Comparison of ENCODE assay signal across 38 cellular contexts in the genomic region with DNA sequence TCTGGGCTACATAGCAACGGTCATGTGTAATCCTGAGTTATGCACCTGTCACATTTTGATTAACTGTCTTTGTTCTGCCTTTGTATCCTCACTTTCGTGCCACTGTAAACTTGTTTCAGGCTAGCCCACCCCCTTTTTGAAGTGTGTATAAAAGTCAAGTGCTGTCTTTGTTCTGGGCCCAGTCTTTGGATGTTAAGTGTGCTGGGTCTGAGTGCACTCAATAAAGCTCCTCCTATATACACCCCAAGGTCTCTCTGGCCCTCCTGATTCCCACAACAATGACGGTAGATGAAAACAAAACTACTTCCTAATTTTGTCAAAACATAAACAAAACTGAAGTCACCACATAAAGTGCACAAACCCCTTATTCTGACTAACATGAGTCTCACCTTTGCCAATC.
"Had no signal": no experiment of that assay in that cellular context is flagged by ENCODE, and none has a peak within 500 bp of the region (broad histone marks: within the 10 kb centered on the region; RNA-seq: fewer than 3 reads in every experiment).

No MANE protein-coding gene starts in this region.

- H3K36me3 Mint-ChIP-seq: activated CD4-positive, alpha-beta memory T cell treated with anti-CD3 and anti-CD28 coated beads for 36 hours; activated naive CD4-positive, alpha-beta T cell treated with anti-CD3 and anti-CD28 coated beads, Interleukin-2, amount 50 U/mL, for 72 hours; activated naive CD8-positive, alpha-beta T cell treated with anti-CD3 and anti-CD28 coated beads for 36 hours had no signal

- H3K27me3 ChIP-seq: adrenal gland, body of pancreas, brain microvascular endothelial cell, breast epithelium had no signal

- H3K4me3 Mint-ChIP-seq: activated B cell treated with CpG ODN at 0.5 μM for 24 hours; activated CD4-positive, alpha-beta memory T cell treated with anti-CD3 and anti-CD28 coated beads for 36 hours; activated CD4-positive, alpha-beta T cell treated with anti-CD3 and anti-CD28 coated beads, Interleukin-2, amount 10 ng/mL, durations not matched to agents 24 days and 14 days; activated CD8-positive, alpha-beta T cell treated with anti-CD3 and anti-CD28 coated beads for 36 hours; activated naive CD4-positive, alpha-beta T cell treated with anti-CD3 and anti-CD28 coated beads for 36 hours; activated naive CD8-positive, alpha-beta T cell treated with anti-CD3 and anti-CD28 coated beads for 36 hours; activated T-cell treated with anti-CD3 and anti-CD28 coated beads, Interleukin-2, amount 50 U/mL, for 4 hours; activated T-cell treated with anti-CD3 and anti-CD28 coated beads, Interleukin-2, amount 50 U/mL, for 72 hours; activated T-helper 1 cell treated with anti-CD3 and anti-CD28 coated beads, Interleukin-12 subunit alpha, Interleukin-12 subunit beta, Interleukin-2, Interleukin-4 antibody, amounts not matched to agents 30 ng/mL and 10 ng/mL and 1 ng/mL, durations not matched to agents 14 hours and 24 hours and 36 hours; activated T-helper 17 cell treated with anti-CD3 and anti-CD28 coated beads, Interleukin-2, amount 50 U/mL, for 72 hours; central memory CD8-positive, alpha-beta T cell; T-helper 1 cell treated with Interleukin-12 subunit alpha and Interleukin-12 subunit beta and Interleukin-4 antibody, amounts not matched to agents 30 μg/mL and 1 μg/mL, for 36 hours; T-helper 2 cell treated with Interferon-gamma antibody and Interleukin-4, amounts not matched to agents 5 μg/mL and 100 μg/mL, for 36 hours had no signal

- DNase-seq: activated B cell treated with CpG ODN at 0.5 μM for 24 hours; activated CD4-positive, alpha-beta memory T cell treated with anti-CD3 and anti-CD28 coated beads for 36 hours; activated CD4-positive, alpha-beta T cell treated with anti-CD3 and anti-CD28 coated beads for 4 hours; activated CD4-positive, alpha-beta T cell treated with anti-CD3 and anti-CD28 coated beads, Interleukin-2, amount 10 ng/mL, durations not matched to agents 24 days and 14 days; activated CD4-positive, alpha-beta T cell treated with anti-CD3 and anti-CD28 coated beads, Interleukin-2, amount 50 U/mL, for 1 hour; activated CD4-positive, alpha-beta T cell treated with anti-CD3 and anti-CD28 coated beads, Interleukin-2, amount 50 U/mL, for 4 hours; activated CD4-positive, CD25-positive, alpha-beta regulatory T cell treated with anti-CD3 and anti-CD28 coated beads, Interleukin-2, amount 50 U/mL, for 72 hours; activated CD8-positive, alpha-beta memory T cell treated with anti-CD3 and anti-CD28 coated beads, Interleukin-2, amount 50 U/mL, for 4 hours; activated CD8-positive, alpha-beta T cell treated with anti-CD3 and anti-CD28 coated beads for 36 hours; activated effector memory CD4-positive, alpha-beta T cell treated with anti-CD3 and anti-CD28 coated beads, Interleukin-2, amount 50 U/mL, for 16 hours; activated gamma-delta T cell treated with Interleukin-2 at 50 U/mL for 16 hours; activated naive CD4-positive, alpha-beta T cell; activated naive CD4-positive, alpha-beta T cell treated with anti-CD3 and anti-CD28 coated beads for 36 hours; activated naive CD4-positive, alpha-beta T cell treated with anti-CD3 and anti-CD28 coated beads, Interleukin-2, amount 50 U/mL, for 16 hours; activated naive CD8-positive, alpha-beta T cell treated with anti-CD3 and anti-CD28 coated beads for 36 hours; activated T-cell treated with anti-CD3 and anti-CD28 coated beads for 4 hours; activated T-cell treated with anti-CD3 and anti-CD28 coated beads, Interleukin-2, amount 50 U/mL, for 1 hour; activated T-cell treated with anti-CD3 and anti-CD28 coated beads, Interleukin-2, amount 50 U/mL, for 4 hours; activated T-cell treated with anti-CD3 and anti-CD28 coated beads, Interleukin-2, amount 50 U/mL, for 72 hours; adrenal gland; amniotic stem cell; aorta; body of pancreas; brain microvascular endothelial cell; caudate nucleus; T-helper 1 cell; T-helper 2 cell; T-helper 9 cell had no signal

- H3K4me1 ChIP-seq: adrenal gland, body of pancreas, breast epithelium had no signal

- H3K36me3 ChIP-seq: adrenal gland, brain microvascular endothelial cell, breast epithelium had no signal

- H3K27ac Mint-ChIP-seq: activated B cell treated with CpG ODN at 0.5 μM for 24 hours; activated CD4-positive, alpha-beta memory T cell treated with anti-CD3 and anti-CD28 coated beads for 36 hours; activated CD4-positive, alpha-beta T cell treated with anti-CD3 and anti-CD28 coated beads, Interleukin-2, amount 10 ng/mL, durations not matched to agents 24 days and 14 days; activated CD8-positive, alpha-beta T cell treated with anti-CD3 and anti-CD28 coated beads for 36 hours; activated naive CD4-positive, alpha-beta T cell treated with anti-CD3 and anti-CD28 coated beads for 36 hours; activated naive CD4-positive, alpha-beta T cell treated with anti-CD3 and anti-CD28 coated beads, Interleukin-2, amount 50 U/mL, for 72 hours; activated naive CD8-positive, alpha-beta T cell treated with anti-CD3 and anti-CD28 coated beads for 36 hours; activated T-cell treated with anti-CD3 and anti-CD28 coated beads, Interleukin-2, amount 50 U/mL, for 72 hours; activated T-helper 1 cell treated with anti-CD3 and anti-CD28 coated beads, Interleukin-12 subunit alpha, Interleukin-12 subunit beta, Interleukin-2, Interleukin-4 antibody, amounts not matched to agents 30 ng/mL and 10 ng/mL and 1 ng/mL, durations not matched to agents 14 hours and 24 hours and 36 hours; activated T-helper 17 cell treated with anti-CD3 and anti-CD28 coated beads, Interleukin-2, amount 50 U/mL, for 72 hours; T-helper 1 cell treated with Interleukin-12 subunit alpha and Interleukin-12 subunit beta and Interleukin-4 antibody, amounts not matched to agents 30 μg/mL and 1 μg/mL, for 36 hours; T-helper 2 cell treated with Interferon-gamma antibody and Interleukin-4, amounts not matched to agents 5 μg/mL and 100 μg/mL, for 36 hours had no signal

- H3K4me3 ChIP-seq: adrenal gland, body of pancreas, breast epithelium had no signal

- FAIRE-seq: astrocyte, TTC549 had no signal

- H3K9me3 Mint-ChIP-seq: activated CD4-positive, alpha-beta T cell treated with anti-CD3 and anti-CD28 coated beads, Interleukin-2, amount 10 ng/mL, durations not matched to agents 24 days and 14 days; activated T-helper 1 cell treated with anti-CD3 and anti-CD28 coated beads, Interleukin-12 subunit alpha, Interleukin-12 subunit beta, Interleukin-2, Interleukin-4 antibody, amounts not matched to agents 30 ng/mL and 10 ng/mL and 1 ng/mL, durations not matched to agents 14 hours and 24 hours and 36 hours had no signal

- H3K4me1 Mint-ChIP-seq: activated B cell treated with CpG ODN at 0.5 μM for 24 hours; activated CD4-positive, alpha-beta T cell treated with anti-CD3 and anti-CD28 coated beads, Interleukin-2, amount 10 ng/mL, durations not matched to agents 24 days and 14 days; activated naive CD8-positive, alpha-beta T cell treated with anti-CD3 and anti-CD28 coated beads for 36 hours; activated T-helper 17 cell treated with anti-CD3 and anti-CD28 coated beads, Interleukin-2, amount 50 U/mL, for 72 hours; central memory CD8-positive, alpha-beta T cell had no signal

- H3K27me3 Mint-ChIP-seq: activated B cell treated with CpG ODN at 0.5 μM for 24 hours; activated CD4-positive, alpha-beta memory T cell treated with anti-CD3 and anti-CD28 coated beads for 36 hours; activated CD4-positive, alpha-beta T cell treated with anti-CD3 and anti-CD28 coated beads, Interleukin-2, amount 10 ng/mL, durations not matched to agents 24 days and 14 days; activated CD8-positive, alpha-beta T cell treated with anti-CD3 and anti-CD28 coated beads for 36 hours; activated naive CD8-positive, alpha-beta T cell treated with anti-CD3 and anti-CD28 coated beads for 36 hours; activated T-helper 17 cell treated with anti-CD3 and anti-CD28 coated beads, Interleukin-2, amount 50 U/mL, for 72 hours; central memory CD8-positive, alpha-beta T cell had no signal

- ATAC-seq: activated CD8-positive, alpha-beta T cell treated with anti-CD3 and anti-CD28 coated beads for 36 hours; activated naive CD4-positive, alpha-beta T cell treated with anti-CD3 and anti-CD28 coated beads, Interleukin-2, amount 50 U/mL, for 72 hours; activated T-cell treated with anti-CD3 and anti-CD28 coated beads, Interleukin-2, amount 50 U/mL, for 4 hours; activated T-cell treated with anti-CD3 and anti-CD28 coated beads, Interleukin-2, amount 50 U/mL, for 72 hours; activated T-helper 17 cell treated with anti-CD3 and anti-CD28 coated beads, Interleukin-2, amount 50 U/mL, for 72 hours; body of pancreas had no signal

- H3K9me3 ChIP-seq: body of pancreas had no signal

- H3K27ac ChIP-seq: adrenal gland, body of pancreas, brain microvascular endothelial cell, breast epithelium, VCaP had no signal
